1 cellular context compared by ENCODE assay signal in the genomic region with DNA sequence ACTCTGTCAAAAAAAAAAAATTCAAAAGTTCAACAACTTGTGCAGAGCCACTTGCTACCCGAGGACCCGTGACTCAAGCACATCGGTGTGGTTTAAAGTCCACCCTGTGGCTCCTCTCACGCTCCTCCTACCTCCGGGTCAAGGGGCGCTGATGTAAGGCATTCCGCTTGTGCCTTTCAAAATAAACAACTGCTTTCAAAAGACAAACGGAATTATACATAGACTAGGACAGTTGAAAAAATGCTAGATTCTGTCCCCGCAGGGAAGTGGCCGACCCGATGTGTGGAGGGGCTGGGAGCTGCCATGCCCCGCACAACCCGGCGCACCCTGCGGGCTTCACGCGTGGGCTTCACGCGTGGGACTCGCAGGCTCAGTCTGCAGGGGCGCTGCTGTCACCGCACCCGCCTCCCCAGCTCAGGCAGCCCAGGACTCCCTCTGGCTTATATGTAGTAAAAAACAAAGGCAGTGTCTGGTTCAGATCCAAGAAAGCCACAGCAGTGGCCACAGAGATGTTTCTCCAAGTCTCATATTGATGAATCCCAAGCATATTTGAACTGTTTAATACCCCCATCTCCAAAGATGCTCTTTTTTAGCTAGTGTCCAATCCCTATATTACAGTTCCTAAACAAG.
A peak's percentile ranks its signal among the peaks of the same experiment; 100 is the strongest.
TF ChIP-seq lines count a peak whose summit lies in the region.

No MANE protein-coding gene starts in this region.

TF ChIP-seq in HepG2, 621 proteins besides CTCF, POLR2A, EP300 and RAD21 (continued from another document):
- TF ChIP-seq, protein P1, sequence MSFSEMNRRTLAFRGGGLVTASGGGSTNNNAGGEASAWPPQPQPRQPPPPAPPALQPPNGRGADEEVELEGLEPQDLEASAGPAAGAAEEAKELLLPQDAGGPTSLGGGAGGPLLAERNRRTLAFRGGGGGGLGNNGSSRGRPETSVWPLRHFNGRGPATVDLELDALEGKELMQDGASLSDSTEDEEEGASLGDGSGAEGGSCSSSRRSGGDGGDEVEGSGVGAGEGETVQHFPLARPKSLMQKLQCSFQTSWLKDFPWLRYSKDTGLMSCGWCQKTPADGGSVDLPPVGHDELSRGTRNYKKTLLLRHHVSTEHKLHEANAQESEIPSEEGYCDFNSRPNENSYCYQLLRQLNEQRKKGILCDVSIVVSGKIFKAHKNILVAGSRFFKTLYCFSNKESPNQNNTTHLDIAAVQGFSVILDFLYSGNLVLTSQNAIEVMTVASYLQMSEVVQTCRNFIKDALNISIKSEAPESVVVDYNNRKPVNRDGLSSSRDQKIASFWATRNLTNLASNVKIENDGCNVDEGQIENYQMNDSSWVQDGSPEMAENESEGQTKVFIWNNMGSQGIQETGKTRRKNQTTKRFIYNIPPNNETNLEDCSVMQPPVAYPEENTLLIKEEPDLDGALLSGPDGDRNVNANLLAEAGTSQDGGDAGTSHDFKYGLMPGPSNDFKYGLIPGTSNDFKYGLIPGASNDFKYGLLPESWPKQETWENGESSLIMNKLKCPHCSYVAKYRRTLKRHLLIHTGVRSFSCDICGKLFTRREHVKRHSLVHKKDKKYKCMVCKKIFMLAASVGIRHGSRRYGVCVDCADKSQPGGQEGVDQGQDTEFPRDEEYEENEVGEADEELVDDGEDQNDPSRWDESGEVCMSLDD (CRISPR knock-in tag; IDR thresholded peaks at IDR 0.05; ENCODE audit: borderline replicate concordance), result no peak
- TF ChIP-seq CSRNP1 (CRISPR knock-in tag; IDR thresholded peaks at IDR 0.05) (no peak), ZSCAN30 (CRISPR knock-in tag; IDR thresholded peaks at IDR 0.05) (no peak), ZNF274 (CRISPR knock-in tag; IDR thresholded peaks at IDR 0.05) (no peak; the same call in 1 of the 2 replicates), LRRFIP1 (CRISPR knock-in tag; conservative IDR thresholded peaks at IDR 0.05) (no peak), U2AF2 (IDR thresholded peaks at IDR 0.05; ENCODE audit: low read depth, low read length) (no peak), GMEB2 (CRISPR knock-in tag; IDR thresholded peaks at IDR 0.05; ENCODE audit: low read depth) (no peak), TMF1 (CRISPR knock-in tag; IDR thresholded peaks at IDR 0.05; ENCODE audit: low read depth) (no peak), ZBTB3 (CRISPR knock-in tag; IDR thresholded peaks at IDR 0.05; ENCODE audit: borderline replicate concordance, low read depth) (peak; percentile 77; the same call in 1 of the 2 replicates)
